ENCODE assay signal across 8 cellular contexts in genomic region chr17:66302761-66303626, GRCh38. TPM values are rescaled to one million over a fixed set of nuclear protein-coding genes. Genes with fewer than 3 reads are reported as not detected.
DNase-seq lines count a peak whose midpoint lies in the region; ATAC-seq and TF ChIP-seq lines count a peak whose summit lies in the region.

No MANE protein-coding gene starts in this region.

- intact Hi-C loops in mucosa of descending colon (cut with DNase I, micrococcal nuclease), result no loop called here

- ATAC-seq in HG02642 (IDR thresholded peaks at IDR 0.05; ENCODE audit: poor library complexity, unreplicated experiment), result peak; percentile 19
- peak; percentile 37 for ATAC-seq in esophagus mucosa
- peak; percentile 57 for ATAC-seq in mucosa of descending colon
- peak; percentile 47 for ATAC-seq in stimulated activated effector memory CD8-positive, alpha-beta T cell treated with anti-CD3 and anti-CD28 coated beads, Interleukin-12 subunit alpha, Interleukin-12 subunit beta, amount 100 ng/mL, for 72 hours
- no peak for ATAC-seq in GM18870 (IDR thresholded peaks at IDR 0.05; ENCODE audit: unreplicated experiment)

- peak overlapping the region; percentile 85 for H3K27ac Mint-ChIP-seq in stimulated activated effector memory CD8-positive, alpha-beta T cell treated with anti-CD3 and anti-CD28 coated beads, Interleukin-12 subunit alpha, Interleukin-12 subunit beta, amount 100 ng/mL, for 72 hours

- DNase-seq in GM10266 (ENCODE audit: extremely low spot score) (peak; percentile 39), NCI-H526 treated with DMSO at 0.1 percent for 48 hours (lab: John Stamatoyannopoulos, UW) (peak; percentile 16), activated T-cell treated with anti-CD3 and anti-CD28 coated beads for 48 hours (ENCODE audit: low read depth) (peak; percentile 23), mucosa of descending colon (peak; percentile 77 to 80 (median 77))
- DNase-seq in stimulated activated effector memory CD8-positive, alpha-beta T cell treated with anti-CD3 and anti-CD28 coated beads, Interleukin-12 subunit alpha, Interleukin-12 subunit beta, amount 100 ng/mL, for 72 hours (ENCODE audit: low spot score in 2 of 2), result peak; percentile 37 to 81

- peaks cover 43% of the 10 kb centered on the region for H3K36me3 Mint-ChIP-seq in stimulated activated effector memory CD8-positive, alpha-beta T cell treated with anti-CD3 and anti-CD28 coated beads, Interleukin-12 subunit alpha, Interleukin-12 subunit beta, amount 100 ng/mL, for 72 hours

- peaks cover 6% of the 10 kb centered on the region for H3K4me1 ChIP-seq in mucosa of descending colon (ENCODE audit: low read depth)

- H3K36me3 ChIP-seq in mucosa of descending colon (ENCODE audit: low read depth), result no peaks in the 10 kb centered on the region

- H3K4me3 ChIP-seq in mucosa of descending colon, result peak overlapping the region; percentile 75

- H3K9me3 ChIP-seq in mucosa of descending colon, result no peaks in the 10 kb centered on the region

- peaks cover 44% of the 10 kb centered on the region for H3K4me1 Mint-ChIP-seq in stimulated activated effector memory CD8-positive, alpha-beta T cell treated with anti-CD3 and anti-CD28 coated beads, Interleukin-12 subunit alpha, Interleukin-12 subunit beta, amount 100 ng/mL, for 72 hours

- TF ChIP-seq CTCF in GM10266 (IDR thresholded peaks at IDR 0.05; ENCODE audit: control insufficient read depth, insufficient read depth, low read depth, missing control alignments), result no peak
- TF ChIP-seq CTCF in mucosa of descending colon (IDR thresholded peaks at IDR 0.05), result no peak

- peak overlapping the region; percentile 93 for H3K4me3 Mint-ChIP-seq in stimulated activated effector memory CD8-positive, alpha-beta T cell treated with anti-CD3 and anti-CD28 coated beads, Interleukin-12 subunit alpha, Interleukin-12 subunit beta, amount 100 ng/mL, for 72 hours

- H3K9me3 Mint-ChIP-seq in stimulated activated effector memory CD8-positive, alpha-beta T cell treated with anti-CD3 and anti-CD28 coated beads, Interleukin-12 subunit alpha, Interleukin-12 subunit beta, amount 100 ng/mL, for 72 hours, result no peaks in the 10 kb centered on the region

RNA-seq across cellular contexts. Expression of gene PRKCA, which starts 0.6 kb away (rescaled TPM):
- total RNA-seq in esophagus mucosa (4.5 TPM), mucosa of descending colon (10 to 100 TPM; 42.3 to 77.7 (median 56.3) TPM)

Comparison
In these comparisons a context has a peak if more than half of its experiments do, and no peak if none do; other contexts are left out.
1. DNase-seq: peak in every context shown above with its lines; median percentile 77 in mucosa of descending colon; 59 in stimulated activated effector memory CD8-positive, alpha-beta T cell treated with anti-CD3 and anti-CD28 coated beads, Interleukin-12 subunit alpha, Interleukin-12 subunit beta, amount 100 ng/mL, for 72 hours; 39 in GM10266; 23 in activated T-cell treated with anti-CD3 and anti-CD28 coated beads for 48 hours; 16 in NCI-H526 treated with DMSO at 0.1 percent for 48 hours.